In genomic region chr9:108551030-108551964, GRCh38 we compare ENCODE assay signal across 10 cellular contexts.
DNase-seq lines count a peak whose midpoint lies in the region; ATAC-seq and TF ChIP-seq lines count a peak whose summit lies in the region.
"Had no signal": no experiment of that assay in that cellular context is flagged by ENCODE, and none has a peak within 500 bp of the region (broad histone marks: within the 10 kb centered on the region; RNA-seq: fewer than 3 reads in every experiment).

No MANE protein-coding gene starts in this region.

- H3K36me3 ChIP-seq in RWPE2 (ENCODE audit: low read depth): no peaks in the 10 kb centered on the region

- H3K9me3 ChIP-seq in RWPE2 (ENCODE audit: severe bottlenecking): no peaks in the 10 kb centered on the region

- CTCF ChIA-PET in HEK293T (lab: Yijun Ruan, JAX): interaction anchor here (1.2 kb wide), 1 partner anchor 83 kb away, joined by 3 read pairs; no protein-coding TSS in a partner anchor

- no peak overlapping the region for H3K4me3 ChIP-seq in RWPE2 (ENCODE audit: severe bottlenecking)
- H3K4me3 ChIP-seq: GM12878, lung had no signal

- POLR2A ChIA-PET in HEK293T (lab: Yijun Ruan, JAX): interaction anchor here (0.9 kb wide), 1 partner anchor 8 kb away, joined by 3 read pairs; no protein-coding TSS in a partner anchor

- no peak for TF ChIP-seq CTCF in RWPE2 (IDR thresholded peaks at IDR 0.05; ENCODE audit: poor library complexity, severe bottlenecking)

- peak; percentile 87 for ATAC-seq in RWPE2 (ENCODE audit: low read depth)
- ATAC-seq: GM12878 had no signal

- H3K4me1 ChIP-seq in RWPE2 (ENCODE audit: insufficient read depth, poor library complexity, severe bottlenecking): peaks cover 49% of the 10 kb centered on the region

- peak; percentile 24 for DNase-seq in HEK293T (ENCODE audit: extremely low spot score)
- DNase-seq in RWPE2 (ENCODE audit: low spot score): no peak
- peak; percentile 88 for DNase-seq in fibroblast of the conjunctiva (ENCODE audit: low read depth)
- peak; percentile 95 for DNase-seq in stromal cell of bone marrow (ENCODE audit: low read depth)
- DNase-seq in COR-L47 (lab: John Stamatoyannopoulos, UW): no peak
- DNase-seq in activated CD4-positive, CD25-positive, alpha-beta regulatory T cell treated with anti-CD3 and anti-CD28 coated beads, Interleukin-2, amount 50 U/mL, for 72 hours: no peak
- no peak for DNase-seq in iPS-NIHi7 (ENCODE audit: extremely low spot score)
- DNase-seq: dermis blood vessel endothelial cell had no signal

- H3K27me3 ChIP-seq in RWPE2 (ENCODE audit: insufficient read depth, poor library complexity, severe bottlenecking): no peaks in the 10 kb centered on the region

- H3K27ac ChIP-seq in RWPE2 (ENCODE audit: poor library complexity, severe bottlenecking): peak overlapping the region; percentile 90

TF ChIP-seq in HEK293T, 16 proteins besides CTCF, POLR2A, EP300 and RAD21:
- TF ChIP-seq SP1 (IDR thresholded peaks at IDR 0.05) (no peak), LEF1 (IDR thresholded peaks at IDR 0.05; ENCODE audit: borderline replicate concordance) (no peak), ELF4 (IDR thresholded peaks at IDR 0.05) (no peak), NFRKB (IDR thresholded peaks at IDR 0.05) (no peak), HDGF (IDR thresholded peaks at IDR 0.05; ENCODE audit: borderline replicate concordance) (no peak), SUZ12 (IDR thresholded peaks at IDR 0.05) (no peak), ZNF384 (IDR thresholded peaks at IDR 0.05) (no peak), BHLHE40 (IDR thresholded peaks at IDR 0.05; ENCODE audit: borderline replicate concordance) (no peak), PKNOX1 (IDR thresholded peaks at IDR 0.05) (no peak)

Comparison
In these comparisons a context has a peak if more than half of its experiments do, and no peak if none do; other contexts are left out.
1. DNase-seq: peak in HEK293T (single experiment), fibroblast of the conjunctiva (single experiment) and stromal cell of bone marrow (single experiment); none in RWPE2 (single experiment), COR-L47 (single experiment), activated CD4-positive, CD25-positive, alpha-beta regulatory T cell treated with anti-CD3 and anti-CD28 coated beads, Interleukin-2, amount 50 U/mL, for 72 hours (single experiment) and iPS-NIHi7 (single experiment).